11 cellular contexts compared by ENCODE assay signal in the genomic region with DNA sequence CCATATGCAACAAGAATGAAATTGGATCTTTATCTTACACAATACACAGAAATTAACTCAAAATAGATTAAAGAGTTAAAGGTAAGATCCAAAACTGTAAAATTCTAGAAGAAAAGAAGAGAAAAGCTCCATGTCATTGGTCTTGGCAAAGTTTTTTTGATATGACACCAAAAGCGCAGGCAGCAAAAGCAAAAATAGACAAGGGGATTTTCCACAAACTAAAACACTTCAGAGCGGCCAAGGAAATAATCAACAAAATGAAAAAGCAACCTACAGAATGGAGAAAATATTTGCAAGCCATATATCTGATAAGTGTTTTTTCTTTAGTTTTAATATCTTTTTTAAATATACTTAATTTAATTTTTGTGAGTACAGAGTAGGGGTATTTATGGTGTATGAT.
"Had no signal": no experiment of that assay in that cellular context is flagged by ENCODE, and none has a peak within 500 bp of the region (broad histone marks: within the 10 kb centered on the region; RNA-seq: fewer than 3 reads in every experiment).

No MANE protein-coding gene starts in this region.

- DNase-seq: activated CD4-positive, alpha-beta T cell treated with anti-CD3 and anti-CD28 coated beads, Interleukin-2, amount 10 ng/mL, durations not matched to agents 7 days and 5 days; activated CD4-positive, CD25-positive, alpha-beta regulatory T cell; activated T-cell treated with anti-CD3 and anti-CD28 coated beads, Interleukin-2, amount 50 U/mL, for 1 hour; colonic mucosa; foreskin keratinocyte; left colon; natural killer cell had no signal

- H3K36me3 ChIP-seq: cardiac muscle cell, colonic mucosa had no signal

- H3K9me3 ChIP-seq: colonic mucosa had no signal

- H3K4me3 Mint-ChIP-seq: activated CD4-positive, alpha-beta T cell treated with anti-CD3 and anti-CD28 coated beads, Interleukin-2, amount 10 ng/mL, durations not matched to agents 7 days and 5 days; type B pancreatic cell had no signal

- H3K27me3 ChIP-seq: cardiac muscle cell, colonic mucosa, foreskin keratinocyte had no signal

- H3K27me3 Mint-ChIP-seq: activated CD4-positive, alpha-beta T cell treated with anti-CD3 and anti-CD28 coated beads, Interleukin-2, amount 10 ng/mL, durations not matched to agents 7 days and 5 days had no signal

- H3K4me3 ChIP-seq: cardiac muscle cell, colonic mucosa had no signal

- H3K27ac Mint-ChIP-seq: natural killer cell, type B pancreatic cell had no signal

- H3K27ac ChIP-seq: cardiac muscle cell, colonic mucosa, foreskin keratinocyte had no signal

- H3K4me1 ChIP-seq: colonic mucosa, foreskin keratinocyte had no signal

- FAIRE-seq: endothelial cell of umbilical vein, TTC549 had no signal

- ATAC-seq: foreskin keratinocyte, left colon, natural killer cell had no signal
